In genomic region chr20:57866250-57867106, GRCh38 we compare ENCODE assay signal across 13 cellular contexts.
"Had no signal": no experiment of that assay in that cellular context is flagged by ENCODE, and none has a peak within 500 bp of the region (broad histone marks: within the 10 kb centered on the region; RNA-seq: fewer than 3 reads in every experiment).

No MANE protein-coding gene starts in this region.

- H3K9me3 ChIP-seq: breast epithelium, pancreas, uterus had no signal

- H3K36me3 ChIP-seq: breast epithelium, neural progenitor cell, pancreas, uterus had no signal

- H2AFZ ChIP-seq: neural progenitor cell had no signal

- H3K9me3 Mint-ChIP-seq: activated CD4-positive, alpha-beta memory T cell treated with anti-CD3 and anti-CD28 coated beads, Interleukin-2, amount 10 ng/mL, durations not matched to agents 7 days and 5 days; activated naive CD8-positive, alpha-beta T cell treated with anti-CD3 and anti-CD28 coated beads, Interleukin-2, amount 10 ng/mL, durations not matched to agents 7 days and 5 days; activated T-cell treated with anti-CD3 and anti-CD28 coated beads, Interleukin-2, amount 50 U/mL, for 72 hours; neural progenitor cell had no signal

- ATAC-seq: activated T-cell treated with anti-CD3 and anti-CD28 coated beads, Interleukin-2, amount 50 U/mL, for 72 hours; pancreas had no signal

- H3K36me3 Mint-ChIP-seq: activated naive CD8-positive, alpha-beta T cell treated with anti-CD3 and anti-CD28 coated beads, Interleukin-2, amount 10 ng/mL, durations not matched to agents 7 days and 5 days; neural progenitor cell had no signal

- H3K4me2 ChIP-seq: neural progenitor cell had no signal

- H3K9ac ChIP-seq: neural progenitor cell had no signal

- H3K27ac Mint-ChIP-seq: activated CD4-positive, alpha-beta memory T cell treated with anti-CD3 and anti-CD28 coated beads, Interleukin-2, amount 10 ng/mL, durations not matched to agents 7 days and 5 days; activated naive CD8-positive, alpha-beta T cell treated with anti-CD3 and anti-CD28 coated beads, Interleukin-2, amount 10 ng/mL, durations not matched to agents 7 days and 5 days; neural progenitor cell had no signal

- H3K4me3 ChIP-seq: breast epithelium, dorsolateral prefrontal cortex, neural progenitor cell, pancreas, skin epidermis, uterus had no signal

- H3K27me3 ChIP-seq: neural progenitor cell, pancreas, uterus had no signal

- H3K4me1 ChIP-seq: breast epithelium, pancreas, uterus had no signal

- DNase-seq: activated CD4-positive, alpha-beta memory T cell treated with anti-CD3 and anti-CD28 coated beads, Interleukin-2, amount 10 ng/mL, durations not matched to agents 7 days and 5 days; activated gamma-delta T cell treated with Interleukin-2 at 50 U/mL for 16 hours; activated naive CD8-positive, alpha-beta T cell treated with anti-CD3 and anti-CD28 coated beads, Interleukin-2, amount 10 ng/mL, durations not matched to agents 7 days and 5 days; activated T-cell treated with anti-CD3 and anti-CD28 coated beads, Interleukin-2, amount 50 U/mL, for 72 hours; anterior cingulate cortex; dorsolateral prefrontal cortex; foreskin melanocyte; head of caudate nucleus; pancreas; uterus had no signal

- H3K4me3 Mint-ChIP-seq: activated CD4-positive, alpha-beta memory T cell treated with anti-CD3 and anti-CD28 coated beads, Interleukin-2, amount 10 ng/mL, durations not matched to agents 7 days and 5 days; activated naive CD8-positive, alpha-beta T cell treated with anti-CD3 and anti-CD28 coated beads, Interleukin-2, amount 10 ng/mL, durations not matched to agents 7 days and 5 days; activated T-cell treated with anti-CD3 and anti-CD28 coated beads, Interleukin-2, amount 50 U/mL, for 72 hours; neural progenitor cell had no signal

- H3K27ac ChIP-seq: breast epithelium, dorsolateral prefrontal cortex, neural progenitor cell, pancreas, skin epidermis had no signal
